ENCODE assay signal across 31 cellular contexts in genomic region chr19:33659835-33660234, GRCh38. TPM values are rescaled to one million over a fixed set of nuclear protein-coding genes. Genes with fewer than 3 reads are reported as not detected.
"Had no signal": no experiment of that assay in that cellular context is flagged by ENCODE, and none has a peak within 500 bp of the region (broad histone marks: within the 10 kb centered on the region; RNA-seq: fewer than 3 reads in every experiment).

No MANE protein-coding gene starts in this region.

- H3K4me3 Mint-ChIP-seq: activated CD4-positive, alpha-beta memory T cell treated with anti-CD3 and anti-CD28 coated beads, Interleukin-2, amount 10 ng/mL, durations not matched to agents 7 days and 5 days; activated CD4-positive, alpha-beta T cell treated with anti-CD3 and anti-CD28 coated beads for 36 hours; activated naive CD8-positive, alpha-beta T cell treated with anti-CD3 and anti-CD28 coated beads, Interleukin-2, amount 50 U/mL, for 24 hours; T-cell had no signal

- H3K36me3 ChIP-seq: ascending aorta had no signal

- H3K4me3 ChIP-seq: ascending aorta, body of pancreas, SK-N-MC had no signal

- H3K27ac Mint-ChIP-seq: activated CD4-positive, alpha-beta memory T cell treated with anti-CD3 and anti-CD28 coated beads, Interleukin-2, amount 10 ng/mL, durations not matched to agents 7 days and 5 days; activated CD4-positive, alpha-beta T cell treated with anti-CD3 and anti-CD28 coated beads for 36 hours; activated naive CD4-positive, alpha-beta T cell treated with anti-CD3 and anti-CD28 coated beads, Interleukin-2, amount 50 U/mL, for 72 hours; activated naive CD8-positive, alpha-beta T cell treated with anti-CD3 and anti-CD28 coated beads, Interleukin-2, amount 50 U/mL, for 24 hours; T-cell had no signal

- H3K9me3 ChIP-seq: ascending aorta, body of pancreas had no signal

- H3K4me1 Mint-ChIP-seq: activated CD4-positive, alpha-beta memory T cell treated with anti-CD3 and anti-CD28 coated beads, Interleukin-2, amount 10 ng/mL, durations not matched to agents 7 days and 5 days; activated CD4-positive, alpha-beta T cell treated with anti-CD3 and anti-CD28 coated beads for 36 hours; activated naive CD8-positive, alpha-beta T cell treated with anti-CD3 and anti-CD28 coated beads, Interleukin-2, amount 50 U/mL, for 24 hours; T-cell had no signal

- FAIRE-seq: bronchial epithelial cell had no signal

- DNase-seq: activated CD4-positive, alpha-beta memory T cell treated with anti-CD3 and anti-CD28 coated beads, Interleukin-2, amount 10 ng/mL, durations not matched to agents 7 days and 5 days; activated CD4-positive, alpha-beta T cell treated with anti-CD3 and anti-CD28 coated beads for 36 hours; activated CD4-positive, alpha-beta T cell treated with anti-CD3 and anti-CD28 coated beads, Interleukin-2, amount 50 U/mL, for 1 hour; activated CD8-positive, alpha-beta memory T cell treated with anti-CD3 and anti-CD28 coated beads, Interleukin-2, amount 50 U/mL, for 4 hours; activated naive CD4-positive, alpha-beta T cell treated with Interleukin-2 at 50 U/mL for 16 hours; activated naive CD8-positive, alpha-beta T cell treated with anti-CD3 and anti-CD28 coated beads, Interleukin-2, amount 50 U/mL, for 24 hours; activated T-cell treated with anti-CD3 and anti-CD28 coated beads, Interleukin-2, amount 50 U/mL, for 1 hour; amniotic stem cell; body of pancreas; central memory CD4-positive, alpha-beta T cell; MV-4-11; NCI-H1092 treated with DMSO at 0.1 percent for 48 hours; NCI-H1417 treated with DMSO at 0.1 percent for 48 hours; NCI-H1694; NCI-H2029; NCI-H2107; NCI-H2171 treated with DMSO at 0.1 percent for 48 hours; NCI-H226; NCI-H774; T-cell; T1000 had no signal

- ATAC-seq: activated CD4-positive, alpha-beta T cell treated with anti-CD3 and anti-CD28 coated beads for 36 hours; activated naive CD4-positive, alpha-beta T cell treated with anti-CD3 and anti-CD28 coated beads, Interleukin-2, amount 50 U/mL, for 72 hours; activated naive CD8-positive, alpha-beta T cell treated with anti-CD3 and anti-CD28 coated beads, Interleukin-2, amount 50 U/mL, for 24 hours; body of pancreas; Panc1; Right ventricle myocardium inferior; T-cell had no signal

- H3K4me1 ChIP-seq: ascending aorta, body of pancreas had no signal

- H3K36me3 Mint-ChIP-seq: activated naive CD4-positive, alpha-beta T cell treated with anti-CD3 and anti-CD28 coated beads, Interleukin-2, amount 50 U/mL, for 72 hours; T-cell had no signal

- H3K27ac ChIP-seq: ascending aorta, body of pancreas, SK-N-MC, VCaP had no signal

- H3K9me3 Mint-ChIP-seq: activated CD4-positive, alpha-beta memory T cell treated with anti-CD3 and anti-CD28 coated beads, Interleukin-2, amount 10 ng/mL, durations not matched to agents 7 days and 5 days; activated naive CD4-positive, alpha-beta T cell treated with anti-CD3 and anti-CD28 coated beads, Interleukin-2, amount 50 U/mL, for 72 hours; activated naive CD8-positive, alpha-beta T cell treated with anti-CD3 and anti-CD28 coated beads, Interleukin-2, amount 50 U/mL, for 24 hours; T-cell had no signal

- H3K27me3 ChIP-seq: ascending aorta, body of pancreas had no signal

RNA-seq across cellular contexts. Expression of gene CHST8, which starts 38.1 kb away (rescaled TPM):
- total RNA-seq: activated CD4-positive, alpha-beta memory T cell treated with anti-CD3 and anti-CD28 coated beads, Interleukin-2, amount 10 ng/mL, durations not matched to agents 7 days and 5 days; activated CD4-positive, alpha-beta T cell treated with anti-CD3 and anti-CD28 coated beads for 36 hours; activated CD8-positive, alpha-beta memory T cell treated with anti-CD3 and anti-CD28 coated beads for 36 hours; activated naive CD4-positive, alpha-beta T cell treated with anti-CD3 and anti-CD28 coated beads, Interleukin-2, amount 50 U/mL, for 72 hours; ascending aorta; LHCN-M2; M059J; T-cell had no signal
